In the genomic region with DNA sequence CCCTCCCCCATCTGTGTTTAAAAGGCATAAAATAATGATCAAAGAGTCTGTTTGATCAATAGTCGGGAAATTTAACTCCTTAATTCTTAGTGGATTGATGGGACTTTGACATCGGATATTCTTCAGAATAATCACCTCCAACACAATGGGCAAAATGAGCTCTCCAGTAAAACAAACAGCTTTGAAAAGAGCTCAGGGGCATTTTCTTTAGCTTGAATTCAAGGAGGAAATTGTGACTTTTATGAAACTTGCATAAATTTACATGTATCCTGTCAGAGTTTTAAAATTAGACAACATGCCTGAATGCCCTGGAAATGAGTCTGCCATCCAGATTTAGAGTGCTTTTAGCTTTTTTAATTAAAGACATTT, we compare ENCODE assay signal across 10 cellular contexts.
DNase-seq lines count a peak whose midpoint lies in the region; ATAC-seq and TF ChIP-seq lines count a peak whose summit lies in the region.
"Had no signal": no experiment of that assay in that cellular context is flagged by ENCODE, and none has a peak within 500 bp of the region (broad histone marks: within the 10 kb centered on the region; RNA-seq: fewer than 3 reads in every experiment).

No MANE protein-coding gene starts in this region.

- no peaks in the 10 kb centered on the region for H3K9me2 ChIP-seq in OCI-LY1 (ENCODE audit: low read depth, low read length)

- H3K4me3 Mint-ChIP-seq in activated CD4-positive, alpha-beta T cell treated with anti-CD3 and anti-CD28 coated beads, Interleukin-2, amount 10 ng/mL, durations not matched to agents 7 days and 5 days, result no peak overlapping the region
- H3K4me3 Mint-ChIP-seq in stimulated activated memory B cell treated with anti-CD40 and anti-IgM and Interleukin-4, amounts not matched to agents 10 μg/mL and 1 μg/mL and 100 μg/mL, for 72 hours, result peak overlapping the region; percentile 74

- peak overlapping the region; percentile 77 for H3K27ac Mint-ChIP-seq in activated CD4-positive, alpha-beta T cell treated with anti-CD3 and anti-CD28 coated beads, Interleukin-2, amount 10 ng/mL, durations not matched to agents 7 days and 5 days
- H3K27ac Mint-ChIP-seq in stimulated activated memory B cell treated with anti-CD40 and anti-IgM and Interleukin-4, amounts not matched to agents 10 μg/mL and 1 μg/mL and 100 μg/mL, for 72 hours, result peak overlapping the region; percentile 99

- peaks cover 11% of the 10 kb centered on the region; the same call in 1 of the 2 replicates for H3K79me2 ChIP-seq in OCI-LY1 (ENCODE audit: insufficient read depth, low read length)

- no peaks in the 10 kb centered on the region for H3K27me3 Mint-ChIP-seq in activated CD4-positive, alpha-beta T cell treated with anti-CD3 and anti-CD28 coated beads, Interleukin-2, amount 10 ng/mL, durations not matched to agents 7 days and 5 days
- no peaks in the 10 kb centered on the region for H3K27me3 Mint-ChIP-seq in stimulated activated memory B cell treated with anti-CD40 and anti-IgM and Interleukin-4, amounts not matched to agents 10 μg/mL and 1 μg/mL and 100 μg/mL, for 72 hours

- H3K9me3 Mint-ChIP-seq in activated CD4-positive, alpha-beta T cell treated with anti-CD3 and anti-CD28 coated beads, Interleukin-2, amount 10 ng/mL, durations not matched to agents 7 days and 5 days, result peaks cover 11% of the 10 kb centered on the region
- peaks cover 4% of the 10 kb centered on the region for H3K9me3 Mint-ChIP-seq in stimulated activated memory B cell treated with anti-CD40 and anti-IgM and Interleukin-4, amounts not matched to agents 10 μg/mL and 1 μg/mL and 100 μg/mL, for 72 hours

- H3K4me3 ChIP-seq in OCI-LY1 (ENCODE audit: low read depth, low read length, poor library complexity, severe bottlenecking) (no peak overlapping the region), coronary artery (no peak overlapping the region)

- peaks cover 25% of the 10 kb centered on the region for H3K36me3 ChIP-seq in OCI-LY1 (ENCODE audit: insufficient read depth, low read length)

- ATAC-seq in stimulated activated memory B cell treated with anti-CD40 and anti-IgM and Interleukin-4, amounts not matched to agents 10 μg/mL and 1 μg/mL and 100 μg/mL, for 72 hours, result no peak
- ATAC-seq in HG02610 (IDR thresholded peaks at IDR 0.05; ENCODE audit: unreplicated experiment), result no peak

- DNase-seq in activated CD4-positive, alpha-beta T cell treated with anti-CD3 and anti-CD28 coated beads, Interleukin-2, amount 10 ng/mL, durations not matched to agents 7 days and 5 days, result no peak
- DNase-seq in activated CD4-positive, alpha-beta T cell treated with anti-CD3 and anti-CD28 coated beads, Interleukin-2, amount 50 U/mL, for 48 hours, result no peak
- DNase-seq in coronary artery (ENCODE audit: low spot score) (no peak), NCI-H2171 (lab: John Stamatoyannopoulos, UW) (no peak), NCI-H526 treated with DMSO at 0.1 percent for 48 hours (lab: John Stamatoyannopoulos, UW) (no peak)
- DNase-seq: GF-D8, NCI-H1694 treated with DMSO at 0.1 percent for 48 hours had no signal

- POLR2A ChIA-PET in activated CD4-positive, alpha-beta T cell treated with anti-CD3 and anti-CD28 coated beads, Interleukin-2, amount 10 ng/mL, durations not matched to agents 7 days and 5 days (lab: Charles Lee), result no interaction called here

- H3K27me3 ChIP-seq in OCI-LY1 (ENCODE audit: insufficient read depth, low read length), result no peaks in the 10 kb centered on the region

- no peaks in the 10 kb centered on the region for H4K20me1 ChIP-seq in OCI-LY1 (ENCODE audit: insufficient read depth, low read length)

- H3K4me2 ChIP-seq in OCI-LY1 (ENCODE audit: low read length), result peak overlapping the region; percentile 48

- H3K27ac ChIP-seq in OCI-LY1 (ENCODE audit: low read depth, low read length, poor library complexity, severe bottlenecking) (peak overlapping the region; percentile 92), coronary artery (peak overlapping the region; percentile 12 to 80)

- TF ChIP-seq CTCF in OCI-LY1 (IDR thresholded peaks at IDR 0.05; ENCODE audit: low read length), result no peak
- TF ChIP-seq CTCF in coronary artery (IDR thresholded peaks at IDR 0.05), result no peak

- peak overlapping the region; percentile 46 for H3K9ac ChIP-seq in OCI-LY1 (ENCODE audit: low read length)

- H3K9me3 ChIP-seq in OCI-LY1 (ENCODE audit: low read length), result peaks cover 6% of the 10 kb centered on the region

- no peak overlapping the region for H2AFZ ChIP-seq in OCI-LY1 (ENCODE audit: low read length)

- CTCF ChIA-PET in activated CD4-positive, alpha-beta T cell treated with anti-CD3 and anti-CD28 coated beads, Interleukin-2, amount 10 ng/mL, durations not matched to agents 7 days and 5 days (lab: Charles Lee), result interaction anchor here (1.3 to 15.2 kb wide), 6 partner anchors 8 to 225 kb away, joined by 3 to 164 read pairs (median 6); no protein-coding TSS in a partner anchor

- peaks cover 76% of the 10 kb centered on the region for H3K4me1 Mint-ChIP-seq in activated CD4-positive, alpha-beta T cell treated with anti-CD3 and anti-CD28 coated beads, Interleukin-2, amount 10 ng/mL, durations not matched to agents 7 days and 5 days
- peaks cover 83% of the 10 kb centered on the region for H3K4me1 Mint-ChIP-seq in stimulated activated memory B cell treated with anti-CD40 and anti-IgM and Interleukin-4, amounts not matched to agents 10 μg/mL and 1 μg/mL and 100 μg/mL, for 72 hours

- H3K36me3 Mint-ChIP-seq in activated CD4-positive, alpha-beta T cell treated with anti-CD3 and anti-CD28 coated beads, Interleukin-2, amount 10 ng/mL, durations not matched to agents 7 days and 5 days (ENCODE audit: low read depth), result peaks cover 67% of the 10 kb centered on the region
- peaks cover 44% of the 10 kb centered on the region for H3K36me3 Mint-ChIP-seq in stimulated activated memory B cell treated with anti-CD40 and anti-IgM and Interleukin-4, amounts not matched to agents 10 μg/mL and 1 μg/mL and 100 μg/mL, for 72 hours

- H3F3A ChIP-seq in OCI-LY1 (ENCODE audit: insufficient read depth, low read length), result no peaks in the 10 kb centered on the region

- peaks cover 69% of the 10 kb centered on the region for H3K4me1 ChIP-seq in OCI-LY1 (ENCODE audit: insufficient read depth, low read length, severe bottlenecking)
